In the genomic region with DNA sequence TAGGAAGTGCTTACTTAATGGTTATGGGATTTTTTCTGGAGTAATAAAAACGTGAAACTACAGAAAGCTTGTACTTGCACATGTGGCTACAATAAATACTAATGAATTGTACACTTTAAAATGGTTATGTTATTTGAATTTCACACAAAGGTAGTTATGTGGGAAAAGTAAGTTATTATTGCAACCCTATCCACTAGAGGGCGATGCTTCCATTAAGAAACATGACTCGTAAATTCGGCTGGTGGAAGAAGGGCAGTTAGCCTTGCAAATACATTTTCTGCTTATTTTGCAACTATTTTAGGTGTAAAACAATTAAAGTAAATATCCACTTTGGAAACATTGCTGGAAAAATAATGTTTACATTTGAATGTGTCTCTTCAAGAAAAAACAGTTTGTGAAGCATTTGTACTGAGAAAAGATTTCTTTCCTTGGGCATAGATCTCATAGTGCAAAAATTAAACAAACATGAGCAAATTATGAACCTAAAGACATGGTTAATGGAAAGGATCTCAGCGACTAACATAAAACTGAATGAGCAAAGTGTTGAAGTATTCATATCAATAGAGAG, we compare ENCODE assay signal across 9 cellular contexts.
DNase-seq lines count a peak whose midpoint lies in the region; ATAC-seq and TF ChIP-seq lines count a peak whose summit lies in the region.
"Had no signal": no experiment of that assay in that cellular context is flagged by ENCODE, and none has a peak within 500 bp of the region (broad histone marks: within the 10 kb centered on the region; RNA-seq: fewer than 3 reads in every experiment).

No MANE protein-coding gene starts in this region.

- H3K4me1 ChIP-seq in left lung: no peaks in the 10 kb centered on the region

- intact Hi-C loops in left lung (cut with DNase I): loop anchor here in 1 of 2 donors (5.0 to 10.0 kb wide), 2 partner anchors 301 to 473 kb away; no protein-coding TSS in a partner anchor
- intact Hi-C loops in activated T-helper 1 cell treated with anti-CD3 and anti-CD28 coated beads, Interleukin-12 subunit alpha, Interleukin-12 subunit beta, Interleukin-2, Interleukin-4 antibody, amounts not matched to agents 30 ng/mL and 10 ng/mL and 1 ng/mL, durations not matched to agents 14 hours and 24 hours and 36 hours (cut with micrococcal nuclease): loop anchor here (1.0 to 5.0 kb wide), 5 partner anchors 378 to 727 kb away; partner anchors contain the start of genes SCN1A and TTC21B

- no peaks in the 10 kb centered on the region for H3K36me3 Mint-ChIP-seq in brain
- no peaks in the 10 kb centered on the region for H3K36me3 Mint-ChIP-seq in activated T-helper 1 cell treated with anti-CD3 and anti-CD28 coated beads, Interleukin-12 subunit alpha, Interleukin-12 subunit beta, Interleukin-2, Interleukin-4 antibody, amounts not matched to agents 30 ng/mL and 10 ng/mL and 1 ng/mL, durations not matched to agents 14 hours and 24 hours and 36 hours (ENCODE audit: low read depth)
- H3K36me3 Mint-ChIP-seq: IgD-negative memory B cell had no signal

- TF ChIP-seq CTCF in GM13977 (IDR thresholded peaks at IDR 0.05; ENCODE audit: extremely low read depth, insufficient read depth, missing control alignments) (peak; percentile 71), brain (conservative IDR thresholded peaks at IDR 0.05) (peak; percentile 81 to 88), left lung (IDR thresholded peaks at IDR 0.05) (peak; percentile 48 to 55)

- no peak overlapping the region for H3K4me3 ChIP-seq in left lung

- H3K27ac Mint-ChIP-seq in brain: peak overlapping the region in 2 of 5 experiments; percentile 5 to 79
- H3K27ac Mint-ChIP-seq in activated T-helper 1 cell treated with anti-CD3 and anti-CD28 coated beads, Interleukin-12 subunit alpha, Interleukin-12 subunit beta, Interleukin-2, Interleukin-4 antibody, amounts not matched to agents 30 ng/mL and 10 ng/mL and 1 ng/mL, durations not matched to agents 14 hours and 24 hours and 36 hours: no peak overlapping the region
- H3K27ac Mint-ChIP-seq: IgD-negative memory B cell had no signal

- no peaks in the 10 kb centered on the region for H3K9me3 Mint-ChIP-seq in brain
- H3K9me3 Mint-ChIP-seq in activated T-helper 1 cell treated with anti-CD3 and anti-CD28 coated beads, Interleukin-12 subunit alpha, Interleukin-12 subunit beta, Interleukin-2, Interleukin-4 antibody, amounts not matched to agents 30 ng/mL and 10 ng/mL and 1 ng/mL, durations not matched to agents 14 hours and 24 hours and 36 hours: no peaks in the 10 kb centered on the region

- H3K27me3 ChIP-seq in left lung: no peaks in the 10 kb centered on the region

- peaks cover 34% of the 10 kb centered on the region for H3K4me1 Mint-ChIP-seq in brain
- no peaks in the 10 kb centered on the region for H3K4me1 Mint-ChIP-seq in activated T-helper 1 cell treated with anti-CD3 and anti-CD28 coated beads, Interleukin-12 subunit alpha, Interleukin-12 subunit beta, Interleukin-2, Interleukin-4 antibody, amounts not matched to agents 30 ng/mL and 10 ng/mL and 1 ng/mL, durations not matched to agents 14 hours and 24 hours and 36 hours (ENCODE audit: low read depth)

- peaks cover 8% of the 10 kb centered on the region for H3K27me3 Mint-ChIP-seq in brain
- peaks cover 27% of the 10 kb centered on the region for H3K27me3 Mint-ChIP-seq in activated T-helper 1 cell treated with anti-CD3 and anti-CD28 coated beads, Interleukin-12 subunit alpha, Interleukin-12 subunit beta, Interleukin-2, Interleukin-4 antibody, amounts not matched to agents 30 ng/mL and 10 ng/mL and 1 ng/mL, durations not matched to agents 14 hours and 24 hours and 36 hours (ENCODE audit: insufficient read depth)

- no peak overlapping the region for H3K27ac ChIP-seq in left lung

- DNase-seq in Ammon's horn (ENCODE audit: low spot score): peak; percentile 88
- peak; percentile 21 for DNase-seq in GM13977 (ENCODE audit: low spot score)
- peak; percentile 72 to 87 for DNase-seq in NCI-H446 (lab: John Stamatoyannopoulos, UW)
- no peak for DNase-seq in left lung
- no peak for DNase-seq in activated T-helper 1 cell treated with anti-CD3 and anti-CD28 coated beads, Interleukin-12 subunit alpha, Interleukin-12 subunit beta, Interleukin-2, Interleukin-4 antibody, amounts not matched to agents 30 ng/mL and 10 ng/mL and 1 ng/mL, durations not matched to agents 14 hours and 24 hours and 36 hours (ENCODE audit: low spot score)

- no peak overlapping the region for H3K4me3 Mint-ChIP-seq in brain
- H3K4me3 Mint-ChIP-seq in activated T-helper 1 cell treated with anti-CD3 and anti-CD28 coated beads, Interleukin-12 subunit alpha, Interleukin-12 subunit beta, Interleukin-2, Interleukin-4 antibody, amounts not matched to agents 30 ng/mL and 10 ng/mL and 1 ng/mL, durations not matched to agents 14 hours and 24 hours and 36 hours: no peak overlapping the region
- H3K4me3 Mint-ChIP-seq: IgD-negative memory B cell had no signal

- H3K9me3 ChIP-seq in left lung: no peaks in the 10 kb centered on the region

- H3K36me3 ChIP-seq in left lung: no peaks in the 10 kb centered on the region

- in situ Hi-C loops in GM13977 (cut with MboI; ENCODE audit: low pct_unique_long_range_greater_than_20kb, low sequenced_read_pairs, unreplicated experiment): no loop called here

- ATAC-seq in HG03354 (IDR thresholded peaks at IDR 0.05; ENCODE audit: poor library complexity, severe bottlenecking, unreplicated experiment): peak; percentile 90
- peak; percentile 84 for ATAC-seq in left lung
- no peak for ATAC-seq in GM21825 (IDR thresholded peaks at IDR 0.05; ENCODE audit: unreplicated experiment)

Comparison
In these comparisons a context has a peak if more than half of its experiments do, and no peak if none do; other contexts are left out.
1. DNase-seq: peak in Ammon's horn (single experiment), GM13977 (single experiment) and NCI-H446 (2 of 2); none in left lung (0 of 2) and activated T-helper 1 cell treated with anti-CD3 and anti-CD28 coated beads, Interleukin-12 subunit alpha, Interleukin-12 subunit beta, Interleukin-2, Interleukin-4 antibody, amounts not matched to agents 30 ng/mL and 10 ng/mL and 1 ng/mL, durations not matched to agents 14 hours and 24 hours and 36 hours (single experiment).
2. Peak in every context shown above with its lines, with median percentiles within 50 percentile points of each other: CTCF ChIP-seq.